27 cellular contexts compared by ENCODE assay signal in the genomic region with DNA sequence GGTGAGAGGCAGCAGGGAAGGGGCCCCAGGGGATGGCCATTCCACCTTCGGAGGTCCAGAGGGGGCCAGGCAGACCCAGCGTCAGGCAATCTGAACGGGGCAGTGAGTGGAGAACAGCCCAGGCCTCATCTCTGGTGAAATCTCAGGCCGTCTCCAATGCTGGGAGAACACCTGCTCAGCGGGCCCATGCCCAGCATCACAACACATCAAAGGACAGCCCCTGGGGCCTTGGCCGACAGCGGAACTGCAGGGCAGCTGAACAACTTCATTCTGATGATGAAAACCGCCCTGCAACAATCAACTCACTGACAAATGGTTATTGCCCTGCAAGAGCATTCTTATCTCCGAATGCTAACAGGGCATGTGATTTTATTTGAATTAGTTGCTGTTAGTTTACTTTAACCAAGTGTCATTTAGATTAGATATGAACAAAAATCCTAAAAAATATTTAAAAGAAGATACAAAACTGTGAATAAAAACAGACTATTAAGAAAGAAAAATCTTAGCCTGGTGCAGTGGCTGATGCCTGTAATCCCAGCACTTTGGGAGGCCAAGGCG. TPM values are rescaled to one million over a fixed set of nuclear protein-coding genes. Genes with fewer than 3 reads are reported as not detected.
DNase-seq lines count a peak whose midpoint lies in the region; ATAC-seq and TF ChIP-seq lines count a peak whose summit lies in the region.
"Had no signal": no experiment of that assay in that cellular context is flagged by ENCODE, and none has a peak within 500 bp of the region (broad histone marks: within the 10 kb centered on the region; RNA-seq: fewer than 3 reads in every experiment).

No MANE protein-coding gene starts in this region.

- ATAC-seq in HG03457 (IDR thresholded peaks at IDR 0.05; ENCODE audit: unreplicated experiment), result no peak
- ATAC-seq: activated CD4-positive, CD25-positive, alpha-beta regulatory T cell treated with anti-CD3 and anti-CD28 coated beads, Interleukin-2, amount 50 U/mL, for 24 hours; activated T-cell treated with anti-CD3 and anti-CD28 coated beads, Interleukin-2, amount 50 U/mL, for 72 hours; body of pancreas; foreskin keratinocyte; sciatic nerve had no signal

- no peak overlapping the region for H2AFZ ChIP-seq in neuronal stem cell (ENCODE audit: low read length)

- no peak overlapping the region for H3K9ac ChIP-seq in neuronal stem cell (ENCODE audit: low read depth, low read length, poor library complexity)

- no peak overlapping the region for H3K27ac Mint-ChIP-seq in Caco-2 (ENCODE audit: unreplicated experiment)
- H3K27ac Mint-ChIP-seq: activated T-cell treated with anti-CD3 and anti-CD28 coated beads, Interleukin-2, amount 50 U/mL, for 72 hours; mesothelial cell of epicardium; progenitor cell of endocrine pancreas; T-helper 1 cell treated with Interleukin-12 subunit alpha and Interleukin-12 subunit beta and Interleukin-4 antibody, amounts not matched to agents 30 μg/mL and 1 μg/mL, for 36 hours had no signal

- peaks cover 12% of the 10 kb centered on the region for H3K4me1 Mint-ChIP-seq in Caco-2 (ENCODE audit: low read depth, unreplicated experiment)
- H3K4me1 Mint-ChIP-seq: naive B cell had no signal

- intact Hi-C loops in Caco-2 (cut with micrococcal nuclease; ENCODE audit: unreplicated experiment) (no loop called here), ascending aorta (cut with DNase I) (no loop called here), cardiac septum (cut with DNase I) (no loop called here)

- H3K36me3 Mint-ChIP-seq in Caco-2 (ENCODE audit: insufficient read depth, unreplicated experiment), result peaks cover 16% of the 10 kb centered on the region
- H3K36me3 Mint-ChIP-seq: mesothelial cell of epicardium had no signal

- peaks cover 8% of the 10 kb centered on the region for H3K79me1 ChIP-seq in neuronal stem cell (ENCODE audit: low read depth, low read length)

- H4K91ac ChIP-seq in neuronal stem cell (ENCODE audit: low read depth, low read length, poor library complexity), result no peak overlapping the region

- no CpG with 5 or more reads among the region's 10 CpGs for WGBS in neuronal stem cell (ENCODE audit: extremely low coverage in 2 of 2, insufficient read length in 2 of 2, insufficient replicate concordance in 1 of 2), 2 donors

- peaks cover 9% of the 10 kb centered on the region for H3K4me1 ChIP-seq in Caco-2
- peaks cover 2 to 19% of the 10 kb centered on the region in 2 donors for H3K4me1 ChIP-seq in neuronal stem cell (ENCODE audit: control insufficient read depth in 2 of 2, insufficient read depth in 1 of 2, low read depth in 1 of 2, low read length in 2 of 2)
- no peaks in the 10 kb centered on the region for H3K4me1 ChIP-seq in ascending aorta
- H3K4me1 ChIP-seq: body of pancreas, tibial nerve had no signal

- H3K4me3 ChIP-seq in Caco-2 (ENCODE audit: low read depth, low read length), result no peak overlapping the region
- no peak overlapping the region for H3K4me3 ChIP-seq in neuronal stem cell (ENCODE audit: low read length in 2 of 2)
- no peak overlapping the region for H3K4me3 ChIP-seq in ascending aorta
- H3K4me3 ChIP-seq: body of pancreas, esophagus squamous epithelium, tibial nerve had no signal

- H3K27ac ChIP-seq in neuronal stem cell (replicated peaks; ENCODE audit: low read length), result no peak overlapping the region
- no peak overlapping the region for H3K27ac ChIP-seq in ascending aorta
- H3K27ac ChIP-seq: body of pancreas, esophagus squamous epithelium, foreskin keratinocyte, tibial nerve had no signal

- no peaks in the 10 kb centered on the region for H3K36me3 ChIP-seq in Caco-2 (ENCODE audit: control insufficient read depth, insufficient read depth, low read length)
- peaks cover 0 to 11% of the 10 kb centered on the region in 2 donors for H3K36me3 ChIP-seq in neuronal stem cell (replicated peaks in 1 of 2; ENCODE audit: control insufficient read depth in 2 of 2, insufficient read depth in 2 of 2, low read length in 2 of 2)
- H3K36me3 ChIP-seq in ascending aorta, result no peaks in the 10 kb centered on the region
- H3K36me3 ChIP-seq: tibial nerve had no signal

- POLR2A ChIA-PET in Caco-2 (lab: Charles Lee), result no interaction called here

- no peak overlapping the region for H4K8ac ChIP-seq in neuronal stem cell (ENCODE audit: low read depth, low read length)

- CTCF ChIA-PET in Caco-2 (lab: Charles Lee), result no interaction called here

- H2BK15ac ChIP-seq in neuronal stem cell (ENCODE audit: low read length), result no peak overlapping the region

- H3K4me3 Mint-ChIP-seq in Caco-2 (ENCODE audit: unreplicated experiment), result no peak overlapping the region
- H3K4me3 Mint-ChIP-seq: activated T-cell treated with anti-CD3 and anti-CD28 coated beads, Interleukin-2, amount 50 U/mL, for 72 hours; mesothelial cell of epicardium; naive B cell; T-helper 1 cell treated with Interleukin-12 subunit alpha and Interleukin-12 subunit beta and Interleukin-4 antibody, amounts not matched to agents 30 μg/mL and 1 μg/mL, for 36 hours had no signal

- H3K27me3 Mint-ChIP-seq in Caco-2 (ENCODE audit: insufficient read depth, unreplicated experiment), result no peaks in the 10 kb centered on the region

- peak overlapping the region; percentile 33 for H3K18ac ChIP-seq in neuronal stem cell (ENCODE audit: low read length)

- no peak overlapping the region for H3K23ac ChIP-seq in neuronal stem cell (ENCODE audit: low read depth, low read length, poor library complexity)

- no peak overlapping the region for H2BK5ac ChIP-seq in neuronal stem cell (ENCODE audit: low read length)

- H2BK120ac ChIP-seq in neuronal stem cell (ENCODE audit: low read depth, low read length), result no peak overlapping the region

- BruUV-seq in Caco-2 (replicated peaks; lab: Mats Ljungman, UMichigan), result no TSS peak

- DNase-seq in Caco-2 (peak; percentile 65 to 69), HuH-7.5 (ENCODE audit: low spot score) (peak; percentile 63), amniotic epithelial cell (ENCODE audit: low read depth) (peak; percentile 34), neuronal stem cell (ENCODE audit: low spot score) (no peak), ascending aorta (ENCODE audit: low spot score in 2 of 2) (no peak), cardiac septum (ENCODE audit: low spot score) (no peak), A172 (ENCODE audit: low spot score) (no peak)
- DNase-seq: activated CD4-positive, alpha-beta T cell treated with anti-CD3 and anti-CD28 coated beads, Interleukin-2, amount 50 U/mL, for 4 hours; activated naive CD4-positive, alpha-beta T cell; activated T-cell treated with anti-CD3 and anti-CD28 coated beads, Interleukin-2, amount 50 U/mL, for 72 hours; body of pancreas; C1 segment of cervical spinal cord; esophagus squamous epithelium; foreskin keratinocyte; head of caudate nucleus; kidney; naive B cell; NCI-H2107; NCI-H82; stimulated activated CD4-positive, alpha-beta T cell treated with anti-CD3 and anti-CD28 coated beads, Interleukin-4, amount 100 ng/mL, for 24 hours had no signal

- H3K9me3 Mint-ChIP-seq in Caco-2 (ENCODE audit: unreplicated experiment), result no peaks in the 10 kb centered on the region
- H3K9me3 Mint-ChIP-seq: activated T-cell treated with anti-CD3 and anti-CD28 coated beads, Interleukin-2, amount 50 U/mL, for 72 hours; mesothelial cell of epicardium; T-helper 1 cell treated with Interleukin-12 subunit alpha and Interleukin-12 subunit beta and Interleukin-4 antibody, amounts not matched to agents 30 μg/mL and 1 μg/mL, for 36 hours had no signal

- no peak overlapping the region for H3K14ac ChIP-seq in neuronal stem cell (ENCODE audit: low read length)

- H3K27me3 ChIP-seq in Caco-2 (replicated peaks; ENCODE audit: control insufficient read depth, insufficient read depth, low read length) (no peaks in the 10 kb centered on the region), neuronal stem cell (ENCODE audit: control insufficient read depth in 3 of 3, insufficient read depth in 3 of 3, low read depth in 1 of 3, low read length in 3 of 3) (no peaks in the 10 kb centered on the region), ascending aorta (no peaks in the 10 kb centered on the region)
- H3K27me3 ChIP-seq: body of pancreas, esophagus squamous epithelium, foreskin keratinocyte had no signal

- TF ChIP-seq CTCF in Caco-2 (IDR thresholded peaks at IDR 0.05; ENCODE audit: insufficient read depth in 1 of 2, low read depth in 1 of 2, low read length in 1 of 2, severe bottlenecking in 1 of 2, unreplicated experiment in 1 of 2), result no peak
- TF ChIP-seq CTCF in ascending aorta (IDR thresholded peaks at IDR 0.05), result no peak

- H3K9me3 ChIP-seq in Caco-2 (no peaks in the 10 kb centered on the region), neuronal stem cell (replicated peaks in 1 of 2; ENCODE audit: control insufficient read depth in 2 of 2, insufficient read depth in 1 of 2, low read depth in 1 of 2, low read length in 2 of 2) (no peaks in the 10 kb centered on the region), ascending aorta (no peaks in the 10 kb centered on the region)
- H3K9me3 ChIP-seq: body of pancreas, esophagus squamous epithelium, tibial nerve had no signal

- H3K4ac ChIP-seq in neuronal stem cell (ENCODE audit: low read length), result no peak overlapping the region

- no peak overlapping the region for H2AK5ac ChIP-seq in neuronal stem cell (ENCODE audit: low read depth, low read length)

- H3K4me2 ChIP-seq in neuronal stem cell (ENCODE audit: insufficient read depth, low read length, poor library complexity, severe bottlenecking), result no peak overlapping the region

- H2BK12ac ChIP-seq in neuronal stem cell (ENCODE audit: low read length), result no peak overlapping the region

RNA-seq across cellular contexts. Expression of gene CELSR1, which starts 14.6 kb away (rescaled TPM):
- total RNA-seq in Caco-2 (2022) (29.5 and 33.2 TPM in 2 replicates), ascending aorta (10.5 TPM), cardiac septum (13.3 TPM)
- 6.6 TPM for polyA plus RNA-seq in neuronal stem cell (2013, experiment 1 of 2)
- polyA plus RNA-seq in neuronal stem cell (2013, experiment 2 of 2), result 7.3 TPM
- total RNA-seq in A172 (2014; rRNA removed; shearing (Covaris generic)), result 16.7 and 19.6 TPM in 2 replicates

Comparison
In these comparisons a context has a peak if more than half of its experiments do, and no peak if none do; other contexts are left out.
1. DNase-seq: peak in Caco-2 (2 of 2), HuH-7.5 (single experiment) and amniotic epithelial cell (single experiment); none in neuronal stem cell (single experiment), ascending aorta (0 of 2), cardiac septum (single experiment) and A172 (single experiment).